ENCODE assay signal across 8 cellular contexts in the genomic region with DNA sequence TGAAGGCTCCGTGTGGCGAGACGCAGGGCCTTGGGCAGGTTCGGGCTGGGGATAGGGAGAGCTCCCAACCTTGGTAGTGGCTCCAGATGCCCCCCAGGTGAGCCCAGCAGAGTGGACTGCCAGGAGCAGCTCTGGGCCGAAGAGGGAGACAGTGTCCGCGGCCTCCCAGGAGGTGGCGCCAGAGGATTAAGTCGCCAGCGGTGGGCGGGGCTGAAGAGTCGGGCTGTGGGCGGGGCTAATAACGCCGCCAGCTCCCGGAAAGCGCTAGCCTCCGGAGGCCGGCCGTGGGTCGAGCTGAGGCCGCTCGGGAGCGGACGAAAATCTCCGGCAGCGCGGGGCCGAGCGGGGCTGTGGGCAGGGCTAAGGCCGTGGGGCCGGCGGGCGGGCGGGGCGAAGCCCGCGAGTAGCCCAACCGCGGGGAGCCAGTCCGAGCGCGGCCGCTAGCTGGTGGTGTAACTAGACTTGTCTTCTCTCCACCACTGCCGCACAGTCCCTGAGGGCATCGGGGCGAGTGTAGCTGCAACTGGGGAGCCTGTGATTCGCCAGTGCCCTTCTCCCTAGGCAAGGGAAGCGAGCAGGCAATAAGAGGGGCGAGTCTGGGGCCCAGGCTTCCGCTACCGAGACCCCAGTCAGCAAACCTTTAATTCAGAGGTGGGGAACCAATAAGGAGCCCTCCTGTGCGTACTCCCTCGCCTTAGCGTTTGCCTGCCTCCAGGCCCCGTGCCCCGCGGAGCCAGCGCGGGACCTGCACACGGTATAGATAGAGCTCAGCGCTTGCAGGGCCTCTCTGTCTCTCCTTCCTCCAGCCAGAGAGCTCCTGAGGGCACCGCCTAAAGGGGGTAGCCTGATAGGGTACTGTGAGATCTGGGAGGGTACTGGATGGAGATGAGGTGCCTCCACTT. TPM values are rescaled to one million over a fixed set of nuclear protein-coding genes. Genes with fewer than 3 reads are reported as not detected.
DNase-seq lines count a peak whose midpoint lies in the region; ATAC-seq and TF ChIP-seq lines count a peak whose summit lies in the region.

No MANE protein-coding gene starts in this region.

- peak overlapping the region; percentile 69 to 71 for H3K9ac ChIP-seq in colonic mucosa (ENCODE audit: low read depth in 2 of 2, low read length in 2 of 2)

- H3K4me1 ChIP-seq in colonic mucosa, result no peaks in the 10 kb centered on the region

- H3K4me3 ChIP-seq in colonic mucosa, result peak overlapping the region; percentile 62

- DNase-seq in C1 segment of cervical spinal cord (lab: John Stamatoyannopoulos, UW), result peak; percentile 54 to 95 (median 88)
- DNase-seq in NCI-H524 treated with DMSO at 0.1 percent for 48 hours (lab: John Stamatoyannopoulos, UW), result peak; percentile 36
- peak; percentile 94 for DNase-seq in activated CD4-positive, alpha-beta T cell treated with anti-CD3 and anti-CD28 coated beads for 48 hours
- peak; percentile 94 for DNase-seq in colonic mucosa
- peak; percentile 97 for DNase-seq in left kidney (ENCODE audit: low read depth, low spot score)
- peak; percentile 89 for DNase-seq in stimulated activated CD4-positive, alpha-beta T cell treated with anti-CD3 and anti-CD28 coated beads, Interleukin-1b, Interleukin-23, amount 100 ng/mL, for 48 hours

- H3K9me3 ChIP-seq in colonic mucosa, result no peaks in the 10 kb centered on the region

- intact Hi-C loops in colonic mucosa (cut with DNase I), result loop anchor here (2.0 kb wide), 1 partner anchor 131 kb away; no protein-coding TSS in a partner anchor

- TF ChIP-seq CTCF in colonic mucosa (IDR thresholded peaks at IDR 0.05), result peak; percentile 74

- ATAC-seq in GM19324 (IDR thresholded peaks at IDR 0.05; ENCODE audit: low FRiP score, unreplicated experiment) (peak; percentile 93), HG03460 (IDR thresholded peaks at IDR 0.05; ENCODE audit: unreplicated experiment) (peak; percentile 94)

- peak overlapping the region; percentile 79 for H3K27ac ChIP-seq in colonic mucosa

- H3K36me3 ChIP-seq in colonic mucosa, result no peaks in the 10 kb centered on the region

- H3K27me3 ChIP-seq in colonic mucosa, result no peaks in the 10 kb centered on the region

RNA-seq across cellular contexts. Expression of a gene that starts 14.4 kb away (rescaled TPM):
- under 1 TPM; 0.17 to 0.21 TPM for total RNA-seq in colonic mucosa

Comparison
In these comparisons a context has a peak if more than half of its experiments do, and no peak if none do; other contexts are left out.
1. Peak in every context shown above with its lines: DNase-seq, ATAC-seq, H3K4me3 ChIP-seq and H3K27ac ChIP-seq.
2. DNase-seq: peak in every context shown above with its lines; median percentile 97 in left kidney; 94 in activated CD4-positive, alpha-beta T cell treated with anti-CD3 and anti-CD28 coated beads for 48 hours; 94 in colonic mucosa; 89 in stimulated activated CD4-positive, alpha-beta T cell treated with anti-CD3 and anti-CD28 coated beads, Interleukin-1b, Interleukin-23, amount 100 ng/mL, for 48 hours; 88 in C1 segment of cervical spinal cord; 36 in NCI-H524 treated with DMSO at 0.1 percent for 48 hours.